Comparison of ENCODE assay signal across 9 cellular contexts in genomic region chr15:70348581-70349344, GRCh38.
DNase-seq lines count a peak whose midpoint lies in the region; ATAC-seq and TF ChIP-seq lines count a peak whose summit lies in the region.
"Had no signal": no experiment of that assay in that cellular context is flagged by ENCODE, and none has a peak within 500 bp of the region (broad histone marks: within the 10 kb centered on the region; RNA-seq: fewer than 3 reads in every experiment).

No MANE protein-coding gene starts in this region.

- peaks cover 9 to 18% of the 10 kb centered on the region in 2 experiments for H3K4me1 ChIP-seq in trophoblast cell (ENCODE audit: control insufficient read depth in 1 of 2, insufficient read depth in 2 of 2, low read length in 2 of 2)

- no peak overlapping the region for H4K91ac ChIP-seq in trophoblast cell (ENCODE audit: low read depth, low read length)

- H3K79me1 ChIP-seq in trophoblast cell (ENCODE audit: low read length): no peaks in the 10 kb centered on the region

- no peak overlapping the region for H3K27ac ChIP-seq in trophoblast cell (ENCODE audit: low read depth, low read length)

- no peak overlapping the region for H3K14ac ChIP-seq in trophoblast cell (ENCODE audit: low read length)

- no peaks in the 10 kb centered on the region for H3K27me3 ChIP-seq in trophoblast cell (ENCODE audit: insufficient read depth, low read length)

- DNase-seq in Daoy (ENCODE audit: low read depth) (peak; percentile 7), NCI-H82 treated with DMSO at 0.1 percent for 48 hours (lab: John Stamatoyannopoulos, UW; ENCODE audit: unreplicated experiment) (peak; percentile 16), fibroblast of mammary gland (ENCODE audit: low read depth) (peak; percentile 79), trophoblast cell (peak; percentile 84 to 91), T1000 (lab: John Stamatoyannopoulos, UW) (no peak)
- DNase-seq in activated CD4-positive, alpha-beta T cell treated with anti-CD3 and anti-CD28 coated beads for 48 hours: no peak
- DNase-seq: activated gamma-delta T cell treated with Interleukin-2 at 50 U/mL for 16 hours had no signal

- H2AK5ac ChIP-seq in trophoblast cell (ENCODE audit: low read length): no peak overlapping the region

- H2BK120ac ChIP-seq in trophoblast cell (ENCODE audit: insufficient read depth, low read length, poor library complexity): no peak overlapping the region

- no peaks in the 10 kb centered on the region for H3K79me2 ChIP-seq in trophoblast cell (ENCODE audit: control insufficient read depth, insufficient read depth, low read length, poor library complexity)

- no peak overlapping the region for H2AFZ ChIP-seq in trophoblast cell (ENCODE audit: insufficient read depth, low read length, poor library complexity)

- no peak overlapping the region for H2BK5ac ChIP-seq in trophoblast cell (ENCODE audit: low read depth, low read length, poor library complexity)

- H3K23ac ChIP-seq in trophoblast cell (ENCODE audit: low read length): no peak overlapping the region

- ATAC-seq in GM18520 (IDR thresholded peaks at IDR 0.05; ENCODE audit: unreplicated experiment) (no peak), GM19467 (IDR thresholded peaks at IDR 0.05; ENCODE audit: unreplicated experiment) (no peak)

- no CpG with 5 or more reads among the region's 17 CpGs for WGBS in trophoblast cell (ENCODE audit: extremely low coverage, insufficient coverage, insufficient read length)

- TF ChIP-seq CTCF in fibroblast of mammary gland (conservative IDR thresholded peaks at IDR 0.05; ENCODE audit: control insufficient read depth, insufficient read depth, low read depth, low read length): no peak

- H3K4me3 ChIP-seq in fibroblast of mammary gland (ENCODE audit: control insufficient read depth, low read depth, low read length) (no peak overlapping the region), trophoblast cell (ENCODE audit: low read depth, low read length) (no peak overlapping the region)

- no peak overlapping the region for H3K18ac ChIP-seq in trophoblast cell (ENCODE audit: low read length)

- H3K4me2 ChIP-seq in trophoblast cell (ENCODE audit: low read length): no peak overlapping the region

- H2BK12ac ChIP-seq in trophoblast cell (ENCODE audit: low read length): no peak overlapping the region

- H4K8ac ChIP-seq in trophoblast cell (ENCODE audit: low read depth, low read length): no peak overlapping the region

- no peak overlapping the region for H3K9ac ChIP-seq in trophoblast cell (ENCODE audit: low read length)

- H3K36me3 ChIP-seq in trophoblast cell (ENCODE audit: control insufficient read depth in 1 of 2, insufficient read depth in 2 of 2, low read length in 2 of 2): no peaks in the 10 kb centered on the region

- no peak overlapping the region for H4K12ac ChIP-seq in trophoblast cell (ENCODE audit: low read depth, low read length)

- H3K4ac ChIP-seq in trophoblast cell (ENCODE audit: low read depth, low read length): no peak overlapping the region

- H3K9me3 ChIP-seq in trophoblast cell (ENCODE audit: insufficient read depth, low read depth, low read length): peaks cover 2% of the 10 kb centered on the region

Comparison
In these comparisons a context has a peak if more than half of its experiments do, and no peak if none do; other contexts are left out.
1. DNase-seq: peak in Daoy (single experiment), NCI-H82 treated with DMSO at 0.1 percent for 48 hours (single experiment), fibroblast of mammary gland (single experiment) and trophoblast cell (2 of 2); none in activated CD4-positive, alpha-beta T cell treated with anti-CD3 and anti-CD28 coated beads for 48 hours (single experiment) and T1000 (single experiment).